ENCODE assay signal across 8 cellular contexts in genomic region chr15:30823068-30823813, GRCh38.
A peak's percentile ranks its signal among the peaks of the same experiment; 100 is the strongest.
DNase-seq lines count a peak whose midpoint lies in the region; ATAC-seq and TF ChIP-seq lines count a peak whose summit lies in the region.
"Not testable (repeated sequence)": the region's sequence is repeated elsewhere in the genome, so short reads cannot be mapped to it uniquely, and the experiment has no call there.

No MANE protein-coding gene starts in this region.

- H3K4me3 ChIP-seq in upper lobe of right lung: peak overlapping the region; percentile 39

- H3K4me1 ChIP-seq in upper lobe of right lung: not testable (repeated sequence)

- not testable (repeated sequence) for H3K9me3 Mint-ChIP-seq in activated T-helper 17 cell treated with anti-CD3 and anti-CD28 coated beads, Interleukin-2, amount 50 U/mL, for 72 hours; osteocyte (ENCODE audit: unreplicated experiment)

- peak overlapping the region; percentile 85 for H3K4me3 Mint-ChIP-seq in activated T-helper 17 cell treated with anti-CD3 and anti-CD28 coated beads, Interleukin-2, amount 50 U/mL, for 72 hours
- H3K4me3 Mint-ChIP-seq in osteocyte (ENCODE audit: unreplicated experiment): peak overlapping the region; percentile 93

- peak overlapping the region; percentile 92 for H3K27ac Mint-ChIP-seq in activated T-helper 17 cell treated with anti-CD3 and anti-CD28 coated beads, Interleukin-2, amount 50 U/mL, for 72 hours
- H3K27ac Mint-ChIP-seq in osteocyte (ENCODE audit: unreplicated experiment): peak overlapping the region; percentile 99

- not testable (repeated sequence) for H3K9me3 ChIP-seq in upper lobe of right lung

- not testable (repeated sequence) for H3K36me3 ChIP-seq in upper lobe of right lung

- peaks cover 47% of the 10 kb centered on the region for H3K36me3 Mint-ChIP-seq in activated T-helper 17 cell treated with anti-CD3 and anti-CD28 coated beads, Interleukin-2, amount 50 U/mL, for 72 hours (ENCODE audit: low read depth)
- not testable (repeated sequence) for H3K36me3 Mint-ChIP-seq in osteocyte (ENCODE audit: unreplicated experiment)

- H3K27me3 Mint-ChIP-seq in activated T-helper 17 cell treated with anti-CD3 and anti-CD28 coated beads, Interleukin-2, amount 50 U/mL, for 72 hours; osteocyte (ENCODE audit: unreplicated experiment): not testable (repeated sequence)

- not testable (repeated sequence) for H3K4me1 Mint-ChIP-seq in activated T-helper 17 cell treated with anti-CD3 and anti-CD28 coated beads, Interleukin-2, amount 50 U/mL, for 72 hours
- peaks cover 17% of the 10 kb centered on the region for H3K4me1 Mint-ChIP-seq in osteocyte (ENCODE audit: unreplicated experiment)

- peak; percentile 84 to 97 for DNase-seq in NCI-H2081 (lab: John Stamatoyannopoulos, UW)
- DNase-seq in SW 1271 (lab: John Stamatoyannopoulos, UW): peak; percentile 2 to 68
- DNase-seq in erythroblast (lab: John Stamatoyannopoulos, UW): peak; percentile 26 to 43
- DNase-seq in osteocyte (ENCODE audit: extremely low spot score, unreplicated experiment): not testable (repeated sequence)
- DNase-seq in upper lobe of right lung: peak; percentile 67

- intact Hi-C loops in upper lobe of right lung (cut with DNase I): not testable (repeated sequence)

- not testable (repeated sequence) for TF ChIP-seq POLR2A in erythroblast (IDR thresholded peaks at IDR 0.05; ENCODE audit: low read length)

- H3K27ac ChIP-seq in upper lobe of right lung: not testable (repeated sequence)

- ATAC-seq in GM18502 (IDR thresholded peaks at IDR 0.05; ENCODE audit: poor library complexity, unreplicated experiment) (peak; percentile 91), HG03139 (IDR thresholded peaks at IDR 0.05; ENCODE audit: unreplicated experiment) (peak; percentile 73), upper lobe of right lung (peak; percentile 93)
- peak; percentile 92 for ATAC-seq in activated T-helper 17 cell treated with anti-CD3 and anti-CD28 coated beads, Interleukin-2, amount 50 U/mL, for 72 hours (replicated peaks)

- not testable (repeated sequence) for H3K27me3 ChIP-seq in upper lobe of right lung

- TF ChIP-seq CTCF in osteocyte (IDR thresholded peaks at IDR 0.05); upper lobe of right lung (IDR thresholded peaks at IDR 0.05): not testable (repeated sequence)
